ENCODE assay signal across 9 cellular contexts in the genomic region with DNA sequence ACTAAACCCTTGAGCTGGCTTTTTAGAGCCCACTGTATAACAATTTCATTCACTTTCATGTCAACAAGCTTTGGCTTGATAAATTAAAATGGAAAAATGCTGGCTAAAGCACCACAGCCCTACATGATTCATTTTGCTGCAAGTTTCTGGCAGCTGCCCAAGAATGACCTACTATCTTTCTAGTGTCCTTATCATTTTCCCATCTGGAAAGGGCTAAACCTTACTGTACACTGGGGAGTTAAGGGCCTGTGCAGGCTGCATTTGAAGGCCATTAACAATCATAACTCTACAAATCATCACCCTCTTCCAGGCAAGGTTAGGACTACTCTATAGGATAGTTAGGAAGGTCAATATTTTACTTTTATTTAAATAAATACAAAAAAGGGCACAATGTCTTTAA.
DNase-seq lines count a peak whose midpoint lies in the region; ATAC-seq and TF ChIP-seq lines count a peak whose summit lies in the region.
"Had no signal": no experiment of that assay in that cellular context is flagged by ENCODE, and none has a peak within 500 bp of the region (broad histone marks: within the 10 kb centered on the region; RNA-seq: fewer than 3 reads in every experiment).

No MANE protein-coding gene starts in this region.

- TF ChIP-seq CTCF in astrocyte of the spinal cord (IDR thresholded peaks at IDR 0.05; ENCODE audit: low read depth, low read length) (no peak), nephron progenitor cell (IDR thresholded peaks at IDR 0.05) (no peak)

- intact Hi-C loops in activated CD4-positive, alpha-beta T cell treated with anti-CD3 and anti-CD28 coated beads for 36 hours (cut with DNase I, micrococcal nuclease) = no loop called here

- H3K4me1 Mint-ChIP-seq in nephron progenitor cell = peaks cover 71% of the 10 kb centered on the region
- H3K4me1 Mint-ChIP-seq in activated CD4-positive, alpha-beta T cell treated with anti-CD3 and anti-CD28 coated beads for 36 hours = no peaks in the 10 kb centered on the region

- H3K36me3 ChIP-seq in effector memory CD4-positive, alpha-beta T cell (ENCODE audit: control insufficient read depth, insufficient read depth, low read length) = no peaks in the 10 kb centered on the region

- H3K27me3 Mint-ChIP-seq in nephron progenitor cell (ENCODE audit: low read depth, poor library complexity) = peaks cover 4% of the 10 kb centered on the region
- H3K27me3 Mint-ChIP-seq in activated CD4-positive, alpha-beta T cell treated with anti-CD3 and anti-CD28 coated beads for 36 hours = no peaks in the 10 kb centered on the region

- CTCF ChIA-PET in activated CD4-positive, alpha-beta T cell treated with anti-CD3 and anti-CD28 coated beads for 36 hours (lab: Charles Lee) = interaction anchor here (0.6 kb wide), 3 partner anchors 58 to 1139 kb away, joined by 3 to 4 read pairs (median 3); no protein-coding TSS in a partner anchor

- DNase-seq in EL = peak; percentile 92
- DNase-seq in NCI-H2029 treated with DMSO at 0.1 percent for 48 hours (lab: John Stamatoyannopoulos, UW) = peak; percentile 94
- peak; percentile 72 for DNase-seq in astrocyte of the spinal cord (ENCODE audit: low read depth, low spot score)
- no peak for DNase-seq in nephron progenitor cell
- DNase-seq in superior temporal gyrus (ENCODE audit: extremely low spot score) = no peak
- no peak for DNase-seq in activated CD4-positive, alpha-beta T cell treated with anti-CD3 and anti-CD28 coated beads for 36 hours
- DNase-seq in effector memory CD4-positive, alpha-beta T cell = no peak
- DNase-seq: occipital lobe had no signal

- no peaks in the 10 kb centered on the region for H3K27me3 ChIP-seq in effector memory CD4-positive, alpha-beta T cell (replicated peaks; ENCODE audit: control insufficient read depth, insufficient read depth, low read length, poor library complexity, severe bottlenecking)

- peaks cover 6% of the 10 kb centered on the region for H3K36me3 Mint-ChIP-seq in nephron progenitor cell (ENCODE audit: low read depth)
- H3K36me3 Mint-ChIP-seq in activated CD4-positive, alpha-beta T cell treated with anti-CD3 and anti-CD28 coated beads for 36 hours (ENCODE audit: low read depth) = no peaks in the 10 kb centered on the region

- POLR2A ChIA-PET in activated CD4-positive, alpha-beta T cell treated with anti-CD3 and anti-CD28 coated beads for 36 hours (lab: Charles Lee) = no interaction called here

- H3K27ac ChIP-seq in effector memory CD4-positive, alpha-beta T cell (ENCODE audit: insufficient read depth, low read length, poor library complexity, severe bottlenecking) = no peak overlapping the region

- no peak overlapping the region for H3K4me3 ChIP-seq in astrocyte of the spinal cord (ENCODE audit: low read depth, low read length)
- no peak overlapping the region for H3K4me3 ChIP-seq in effector memory CD4-positive, alpha-beta T cell (ENCODE audit: insufficient read depth, low read depth, low read length, poor library complexity, severe bottlenecking)

- ATAC-seq in HG03135 (IDR thresholded peaks at IDR 0.05; ENCODE audit: unreplicated experiment) = no peak
- ATAC-seq in activated CD4-positive, alpha-beta T cell treated with anti-CD3 and anti-CD28 coated beads for 36 hours = no peak

- in situ Hi-C loops in astrocyte of the spinal cord (cut with HindIII; ENCODE audit: low sequenced_read_pairs) = no loop called here

- H3K9me3 Mint-ChIP-seq in nephron progenitor cell = peaks cover 2% of the 10 kb centered on the region
- no peaks in the 10 kb centered on the region for H3K9me3 Mint-ChIP-seq in activated CD4-positive, alpha-beta T cell treated with anti-CD3 and anti-CD28 coated beads for 36 hours (ENCODE audit: low read depth)

- no peaks in the 10 kb centered on the region for H3K4me1 ChIP-seq in effector memory CD4-positive, alpha-beta T cell (ENCODE audit: control insufficient read depth, insufficient read depth, low read length, poor library complexity, severe bottlenecking)

- H3K27ac Mint-ChIP-seq in nephron progenitor cell = peak overlapping the region; percentile 66
- H3K27ac Mint-ChIP-seq in activated CD4-positive, alpha-beta T cell treated with anti-CD3 and anti-CD28 coated beads for 36 hours = no peak overlapping the region

- H3K9me3 ChIP-seq in effector memory CD4-positive, alpha-beta T cell (ENCODE audit: control insufficient read depth, low read length) = no peaks in the 10 kb centered on the region

- no peak overlapping the region for H3K4me3 Mint-ChIP-seq in nephron progenitor cell
- H3K4me3 Mint-ChIP-seq in activated CD4-positive, alpha-beta T cell treated with anti-CD3 and anti-CD28 coated beads for 36 hours = no peak overlapping the region

Comparison
In these comparisons a context has a peak if more than half of its experiments do, and no peak if none do; other contexts are left out.
1. DNase-seq: peak in EL (single experiment), NCI-H2029 treated with DMSO at 0.1 percent for 48 hours (single experiment) and astrocyte of the spinal cord (single experiment); none in nephron progenitor cell (single experiment), superior temporal gyrus (single experiment), activated CD4-positive, alpha-beta T cell treated with anti-CD3 and anti-CD28 coated beads for 36 hours (single experiment) and effector memory CD4-positive, alpha-beta T cell (0 of 3).